In the genomic region with DNA sequence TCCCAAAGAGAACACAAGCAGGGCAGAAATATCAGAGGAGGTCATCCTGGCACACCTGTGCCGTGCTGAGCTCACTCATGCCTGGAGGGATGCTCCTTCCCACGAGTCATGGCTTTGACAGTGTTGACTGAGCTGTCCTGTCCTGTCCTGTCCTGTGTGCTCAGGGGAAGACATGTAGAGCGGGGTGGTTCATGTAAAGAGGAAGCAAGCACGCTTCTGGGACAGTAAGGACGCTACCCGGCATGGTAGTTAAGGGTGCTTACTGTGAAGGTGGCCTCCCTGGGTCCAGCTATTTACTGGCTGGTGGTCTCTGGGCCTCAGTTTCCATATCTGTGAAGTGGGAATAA, we compare ENCODE assay signal across 9 cellular contexts. TPM values are rescaled to one million over a fixed set of nuclear protein-coding genes. Genes with fewer than 3 reads are reported as not detected.
DNase-seq lines count a peak whose midpoint lies in the region; ATAC-seq, FAIRE-seq and TF ChIP-seq lines count a peak whose summit lies in the region.
"Had no signal": no experiment of that assay in that cellular context is flagged by ENCODE, and none has a peak within 500 bp of the region (broad histone marks: within the 10 kb centered on the region; RNA-seq: fewer than 3 reads in every experiment).

No MANE protein-coding gene starts in this region.

- H3K4me3 ChIP-seq in K562 (no peak overlapping the region), parathyroid adenoma (ENCODE audit: low read depth, low read length) (peak overlapping the region; percentile 11)

- no TSS peak for BruUV-seq in K562 (replicated peaks; lab: Mats Ljungman, UMichigan)

- peak overlapping the region; percentile 87 for H3K4me3 Mint-ChIP-seq in activated CD4-positive, alpha-beta T cell treated with anti-CD3 and anti-CD28 coated beads, Interleukin-2, amount 10 ng/mL, durations not matched to agents 24 days and 14 days
- no peak overlapping the region for H3K4me3 Mint-ChIP-seq in nephron progenitor cell

- no peaks in the 10 kb centered on the region for H3K27me3 ChIP-seq in K562 (ENCODE audit: control insufficient read depth in 2 of 2, insufficient read depth in 2 of 2, low read length in 2 of 2)
- no peaks in the 10 kb centered on the region for H3K27me3 ChIP-seq in parathyroid adenoma (ENCODE audit: control insufficient read depth, insufficient read depth, low read length)

- H3K4me2 ChIP-seq in K562 (ENCODE audit: insufficient read depth, low read length) (no peak overlapping the region), parathyroid adenoma (ENCODE audit: low read length) (peak overlapping the region; percentile 6)

- FAIRE-seq in K562 (lab: Jason Lieb, UNC): no peak

- H3K79me2 ChIP-seq in K562 (ENCODE audit: control insufficient read depth, insufficient read depth, low read length) (no peaks in the 10 kb centered on the region), parathyroid adenoma (no peaks in the 10 kb centered on the region)

- H3K4me1 ChIP-seq in K562 (replicated peaks in 1 of 2; ENCODE audit: control insufficient read depth in 2 of 2, insufficient read depth in 2 of 2, low read length in 2 of 2): peaks cover 34 to 35% of the 10 kb centered on the region in 2 experiments
- no peaks in the 10 kb centered on the region for H3K4me1 ChIP-seq in parathyroid adenoma

- intact Hi-C loops in activated CD4-positive, alpha-beta T cell treated with anti-CD3 and anti-CD28 coated beads, Interleukin-2, amount 10 ng/mL, durations not matched to agents 24 days and 14 days (cut with micrococcal nuclease): loop anchor here (2.0 kb wide), 1 partner anchor 15 kb away; no protein-coding TSS in a partner anchor
- intact Hi-C loops in K562 (cut with micrococcal nuclease): no loop called here

- no peaks in the 10 kb centered on the region for H4K20me1 ChIP-seq in K562 (replicated peaks; ENCODE audit: control insufficient read depth, insufficient read depth, low read length)

- POLR2A ChIA-PET in K562 (lab: Yijun Ruan, JAX): no interaction called here

- no peaks in the 10 kb centered on the region for H3K9me3 ChIP-seq in K562 (replicated peaks; ENCODE audit: control insufficient read depth, insufficient read depth, low read depth, low read length)
- no peaks in the 10 kb centered on the region for H3K9me3 ChIP-seq in parathyroid adenoma (ENCODE audit: control insufficient read depth, low read length)

- H3K4me1 Mint-ChIP-seq in activated CD4-positive, alpha-beta T cell treated with anti-CD3 and anti-CD28 coated beads, Interleukin-2, amount 10 ng/mL, durations not matched to agents 24 days and 14 days: peaks cover 56% of the 10 kb centered on the region
- peaks cover 31% of the 10 kb centered on the region for H3K4me1 Mint-ChIP-seq in nephron progenitor cell

- peak overlapping the region; percentile 88 for H3K27ac Mint-ChIP-seq in activated CD4-positive, alpha-beta T cell treated with anti-CD3 and anti-CD28 coated beads, Interleukin-2, amount 10 ng/mL, durations not matched to agents 24 days and 14 days
- H3K27ac Mint-ChIP-seq in nephron progenitor cell: no peak overlapping the region

- H3K36me3 ChIP-seq in K562 (ENCODE audit: control insufficient read depth, insufficient read depth, low read length) (peaks cover 8% of the 10 kb centered on the region; the same call in 2 of the 3 replicates), parathyroid adenoma (ENCODE audit: control insufficient read depth, insufficient read depth, low read length) (no peaks in the 10 kb centered on the region)

- no peaks in the 10 kb centered on the region for H3K9me1 ChIP-seq in K562 (ENCODE audit: control insufficient read depth, insufficient read depth, low read length)

- H3K27ac ChIP-seq in K562 (ENCODE audit: extremely low read depth, low read depth, low read length): peak overlapping the region; percentile 28; the same call in 1 of the 3 replicates
- H3K27ac ChIP-seq in parathyroid adenoma: peak overlapping the region; percentile 29

- TF ChIP-seq RAD21 in K562 (CRISPR knock-in tag; conservative IDR thresholded peaks at IDR 0.05 in 1 of 2, IDR thresholded peaks at IDR 0.05 in 1 of 2): no peak

- in situ Hi-C loops in K562 (cut with MboI): no loop called here

- TF ChIP-seq POLR2A in K562 (conservative IDR thresholded peaks at IDR 0.05): no peak

- DNase-seq in activated CD4-positive, alpha-beta T cell treated with anti-CD3 and anti-CD28 coated beads, Interleukin-2, amount 10 ng/mL, durations not matched to agents 24 days and 14 days: peak; percentile 74
- DNase-seq in activated CD4-positive, alpha-beta T cell treated with anti-CD3 and anti-CD28 coated beads for 4 hours: no peak
- DNase-seq in K562 (ENCODE audit: extremely low read depth in 1 of 4, low spot score in 3 of 4) (no peak), nephron progenitor cell (no peak)

- no peak for TF ChIP-seq EP300 in K562 (IDR thresholded peaks at IDR 0.05; ENCODE audit: low read length)

- no peaks in the 10 kb centered on the region for H3K27me3 Mint-ChIP-seq in activated CD4-positive, alpha-beta T cell treated with anti-CD3 and anti-CD28 coated beads, Interleukin-2, amount 10 ng/mL, durations not matched to agents 24 days and 14 days
- H3K27me3 Mint-ChIP-seq in nephron progenitor cell (ENCODE audit: low read depth, poor library complexity): peaks cover 7% of the 10 kb centered on the region

- H2AFZ ChIP-seq in K562 (ENCODE audit: low read depth, low read length) (no peak overlapping the region), parathyroid adenoma (no peak overlapping the region)

- peak; percentile 36 for ATAC-seq in HG03432 (IDR thresholded peaks at IDR 0.05; ENCODE audit: unreplicated experiment)
- peak; percentile 7; the same call in 2 of the 3 replicates for ATAC-seq in K562
- ATAC-seq in SK-N-SH treated with all-trans-retinoic acid at 6 μM for 48 hours: no peak
- ATAC-seq in GM18861 (IDR thresholded peaks at IDR 0.05; ENCODE audit: unreplicated experiment): no peak

- H3K36me3 Mint-ChIP-seq in activated CD4-positive, alpha-beta T cell treated with anti-CD3 and anti-CD28 coated beads, Interleukin-2, amount 10 ng/mL, durations not matched to agents 24 days and 14 days (ENCODE audit: low read depth): peaks cover 33% of the 10 kb centered on the region
- H3K36me3 Mint-ChIP-seq in nephron progenitor cell (ENCODE audit: low read depth): peaks cover 5% of the 10 kb centered on the region

- CTCF ChIA-PET in K562 (lab: Yijun Ruan, JAX; ENCODE audit: low intra/inter-chr PET ratio): no interaction called here

- no peak for TF ChIP-seq CTCF in K562 (IDR thresholded peaks at IDR 0.05 in 2 of 3, conservative IDR thresholded peaks at IDR 0.05 in 1 of 3; ENCODE audit: insufficient read depth in 2 of 3, low read depth in 1 of 3, low read length in 3 of 3)
- TF ChIP-seq CTCF in parathyroid adenoma (IDR thresholded peaks at IDR 0.05): no peak
- no peak for TF ChIP-seq CTCF in nephron progenitor cell (IDR thresholded peaks at IDR 0.05)

- H3K9ac ChIP-seq in K562 (ENCODE audit: insufficient read depth in 1 of 2, low read depth in 2 of 2, low read length in 2 of 2): no peak overlapping the region
- no peak overlapping the region for H3K9ac ChIP-seq in parathyroid adenoma

- 79% methylated on average over 6 of the region's 6 CpGs for WGBS in K562 (ENCODE audit: insufficient coverage, low coverage, missing lambda C conversion rate)

- no peaks in the 10 kb centered on the region for H3K9me3 Mint-ChIP-seq in activated CD4-positive, alpha-beta T cell treated with anti-CD3 and anti-CD28 coated beads, Interleukin-2, amount 10 ng/mL, durations not matched to agents 24 days and 14 days
- peaks cover 4% of the 10 kb centered on the region for H3K9me3 Mint-ChIP-seq in nephron progenitor cell

TF ChIP-seq in K562, 482 proteins besides CTCF, POLR2A, EP300 and RAD21 (continues in another document):
- no peak for TF ChIP-seq MEF2D (tag; conservative IDR thresholded peaks at IDR 0.05; ENCODE audit: low read depth)
- no peak for TF ChIP-seq ZNF586 (CRISPR knock-in tag; conservative IDR thresholded peaks at IDR 0.05)
- TF ChIP-seq GTF2E2 (tag; IDR thresholded peaks at IDR 0.05): no peak

TF ChIP-seq in SK-N-SH treated with all-trans-retinoic acid at 6 μM for 48 hours, 23 proteins besides CTCF, POLR2A, EP300 and RAD21 (continues in another document):
- TF ChIP-seq, protein P1, sequence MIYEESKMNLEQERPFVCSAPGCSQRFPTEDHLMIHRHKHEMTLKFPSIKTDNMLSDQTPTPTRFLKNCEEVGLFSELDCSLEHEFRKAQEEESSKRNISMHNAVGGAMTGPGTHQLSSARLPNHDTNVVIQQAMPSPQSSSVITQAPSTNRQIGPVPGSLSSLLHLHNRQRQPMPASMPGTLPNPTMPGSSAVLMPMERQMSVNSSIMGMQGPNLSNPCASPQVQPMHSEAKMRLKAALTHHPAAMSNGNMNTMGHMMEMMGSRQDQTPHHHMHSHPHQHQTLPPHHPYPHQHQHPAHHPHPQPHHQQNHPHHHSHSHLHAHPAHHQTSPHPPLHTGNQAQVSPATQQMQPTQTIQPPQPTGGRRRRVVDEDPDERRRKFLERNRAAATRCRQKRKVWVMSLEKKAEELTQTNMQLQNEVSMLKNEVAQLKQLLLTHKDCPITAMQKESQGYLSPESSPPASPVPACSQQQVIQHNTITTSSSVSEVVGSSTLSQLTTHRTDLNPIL (CRISPR knock-in tag; IDR thresholded peaks at IDR 0.05; ENCODE audit: low read depth): no peak
- TF ChIP-seq GLIS3 (CRISPR knock-in tag; IDR thresholded peaks at IDR 0.05) (no peak), BACH2 (CRISPR knock-in tag; IDR thresholded peaks at IDR 0.05; ENCODE audit: borderline replicate concordance) (no peak), ZFP3 (CRISPR knock-in tag; IDR thresholded peaks at IDR 0.05) (no peak), ZFP30 (CRISPR knock-in tag; IDR thresholded peaks at IDR 0.05) (no peak)

RNA-seq across cellular contexts. Expression of a gene that starts 0.4 kb away (rescaled TPM):
- 46.4 and 51.6 TPM in 2 replicates for total RNA-seq in activated CD4-positive, alpha-beta T cell treated with anti-CD3 and anti-CD28 coated beads, Interleukin-2, amount 10 ng/mL, durations not matched to agents 24 days and 14 days
- total RNA-seq in K562 (2011; cell fraction: chromatin; rRNA removed; ENCODE audit: low replicate concordance): 22.6 and 54.0 TPM in 2 replicates
- 22.5 and 24.7 TPM in 2 replicates for total RNA-seq in K562 (2011; cell fraction: nucleolus; rRNA removed)
- total RNA-seq in K562 (2011; cell fraction: nucleoplasm; rRNA removed): 26.1 and 40.6 TPM in 2 replicates
- total RNA-seq in K562 (2014; rRNA removed) (2.8 and 3.0 TPM in 2 replicates), K562 (2014; rRNA removed; fragmentation: Illumina TruSeq; extraction: Trizol) (1.7 and 2.0 TPM in 2 replicates), K562 (2015; rRNA removed; fragmentation: Illumina TruSeq; extraction: Trizol) (3.7 and 4.8 TPM in 2 replicates), K562 (2021) (4.6 and 5.0 TPM in 2 replicates)
- polyA plus RNA-seq in K562 (2011; rRNA removed) (1.5 and 7.3 TPM in 2 replicates), K562 (2014; fragmentation: Illumina TruSeq; extraction: Trizol) (3.8 and 5.8 TPM in 2 replicates), K562 (2014; fragmentation: Nextera tagmentation; extraction: Ambion mirVana) (under 1 TPM; 0.45 to 0.77 TPM), K562 (2014; rRNA removed) (5.6 and 6.9 TPM in 2 replicates)
- 3.5 and 4.4 TPM in 2 replicates for polyA plus RNA-seq in K562 (2011; cell fraction: cytosol; rRNA removed)
- 11.1 and 15.7 TPM in 2 replicates for polyA plus RNA-seq in K562 (2011; cell fraction: nucleus; rRNA removed)
- polyA plus RNA-seq in K562 (2012): 9.1 and 14.2 TPM in 2 replicates
- 3.0 and 4.4 TPM in 2 replicates for polyA minus RNA-seq in K562 (2011; rRNA and poly(A)+ RNA removed)
- 1.9 and 2.5 TPM in 2 replicates for polyA minus RNA-seq in K562 (2011; cell fraction: cytosol; rRNA and poly(A)+ RNA removed)
- 3.1 and 7.2 TPM in 2 replicates for polyA minus RNA-seq in K562 (2011; cell fraction: nucleus; rRNA and poly(A)+ RNA removed)
- total RNA-seq: SK-MEL-5 had no signal

Comparison
In these comparisons a context has a peak if more than half of its experiments do, and no peak if none do; other contexts are left out.
1. ATAC-seq: peak in HG03432 (single experiment) and K562 (single experiment); none in SK-N-SH treated with all-trans-retinoic acid at 6 μM for 48 hours (single experiment) and GM18861 (single experiment).